In the genomic region with DNA sequence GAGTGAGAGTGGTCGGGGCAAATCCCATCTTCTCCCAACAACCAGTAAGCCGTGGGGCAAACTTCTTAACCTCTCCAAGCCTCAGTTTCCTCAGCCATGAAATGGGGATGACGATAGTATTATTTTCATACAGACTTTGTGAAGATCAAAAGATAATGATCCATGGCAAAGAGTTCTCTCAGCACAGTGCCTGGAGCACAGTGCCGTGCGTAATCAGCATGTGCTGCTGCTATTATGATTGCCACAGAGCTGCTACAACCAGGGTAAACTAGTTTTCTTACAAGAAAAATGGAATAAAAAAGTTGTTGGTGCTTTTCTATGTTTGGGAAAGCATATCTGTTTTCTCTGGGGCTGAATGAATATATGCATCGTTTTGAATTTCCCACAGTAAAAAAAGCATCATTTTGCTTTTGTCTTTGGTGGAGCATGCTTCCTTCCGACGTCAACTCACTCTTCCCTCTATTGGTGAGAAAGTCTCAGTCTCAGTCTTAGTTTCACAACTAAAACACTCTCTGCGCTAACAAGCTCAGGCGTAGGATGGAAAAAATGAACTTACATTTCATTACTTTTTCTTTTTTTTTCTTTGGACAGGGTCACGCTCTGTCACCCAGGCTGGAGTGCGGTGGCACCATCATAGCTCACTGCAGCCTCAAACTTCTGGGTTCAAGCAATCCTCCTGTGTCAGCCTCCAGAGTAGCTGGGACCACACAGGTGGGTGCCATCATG, we compare ENCODE assay signal across 9 cellular contexts. TPM values are rescaled to one million over a fixed set of nuclear protein-coding genes. Genes with fewer than 3 reads are reported as not detected.
A peak's percentile ranks its signal among the peaks of the same experiment; 100 is the strongest.
DNase-seq lines count a peak whose midpoint lies in the region; ATAC-seq and TF ChIP-seq lines count a peak whose summit lies in the region.
"Had no signal": no experiment of that assay in that cellular context is flagged by ENCODE, and none has a peak within 500 bp of the region (broad histone marks: within the 10 kb centered on the region; RNA-seq: fewer than 3 reads in every experiment).

No MANE protein-coding gene starts in this region.

- no peak overlapping the region for H2AFZ ChIP-seq in Karpas-422 (ENCODE audit: low read length)

- H3K4me1 ChIP-seq in Karpas-422 (ENCODE audit: low read length), result peaks cover 13% of the 10 kb centered on the region

- no peaks in the 10 kb centered on the region for H3K9me3 ChIP-seq in T-helper 17 cell (ENCODE audit: control insufficient read depth, low read length, poor library complexity, severe bottlenecking)
- no peaks in the 10 kb centered on the region for H3K9me3 ChIP-seq in Karpas-422 (ENCODE audit: low read length)

- TF ChIP-seq CTCF in nephron progenitor cell (IDR thresholded peaks at IDR 0.05), result no peak

- no peak overlapping the region for H3K4me2 ChIP-seq in Karpas-422 (ENCODE audit: low read depth, low read length, poor library complexity, severe bottlenecking)

- H3K36me3 ChIP-seq in Karpas-422 (ENCODE audit: insufficient read depth, low read length), result no peaks in the 10 kb centered on the region

- no peak overlapping the region for H3K4me3 ChIP-seq in Karpas-422 (ENCODE audit: low read length)

- no peaks in the 10 kb centered on the region for H3K27me3 Mint-ChIP-seq in T-helper 17 cell
- H3K27me3 Mint-ChIP-seq in stimulated activated memory B cell treated with anti-CD40 and anti-IgM and Interleukin-4, amounts not matched to agents 10 μg/mL and 1 μg/mL and 100 μg/mL, for 72 hours, result no peaks in the 10 kb centered on the region
- no peaks in the 10 kb centered on the region for H3K27me3 Mint-ChIP-seq in nephron progenitor cell (ENCODE audit: low read depth, poor library complexity)

- no peak overlapping the region for H3K27ac ChIP-seq in Karpas-422 (ENCODE audit: low read length)

- H3K4me1 Mint-ChIP-seq in T-helper 17 cell (peaks cover 47% of the 10 kb centered on the region), nephron progenitor cell (peaks cover 40% of the 10 kb centered on the region)
- peaks cover 76% of the 10 kb centered on the region for H3K4me1 Mint-ChIP-seq in stimulated activated memory B cell treated with anti-CD40 and anti-IgM and Interleukin-4, amounts not matched to agents 10 μg/mL and 1 μg/mL and 100 μg/mL, for 72 hours

- no peaks in the 10 kb centered on the region for H3K9me3 Mint-ChIP-seq in stimulated activated memory B cell treated with anti-CD40 and anti-IgM and Interleukin-4, amounts not matched to agents 10 μg/mL and 1 μg/mL and 100 μg/mL, for 72 hours
- H3K9me3 Mint-ChIP-seq in nephron progenitor cell, result no peaks in the 10 kb centered on the region

- no peaks in the 10 kb centered on the region for H3K79me2 ChIP-seq in Karpas-422 (ENCODE audit: low read length)

- peak; percentile 48 for ATAC-seq in HG02678 (IDR thresholded peaks at IDR 0.05; ENCODE audit: unreplicated experiment)
- peak; percentile 42 for ATAC-seq in T-helper 17 cell
- peak; percentile 81 for ATAC-seq in stimulated activated memory B cell treated with anti-CD40 and anti-IgM and Interleukin-4, amounts not matched to agents 10 μg/mL and 1 μg/mL and 100 μg/mL, for 72 hours

- H3K27ac Mint-ChIP-seq in T-helper 17 cell (peak overlapping the region; percentile 86), nephron progenitor cell (no peak overlapping the region)
- H3K27ac Mint-ChIP-seq in stimulated activated memory B cell treated with anti-CD40 and anti-IgM and Interleukin-4, amounts not matched to agents 10 μg/mL and 1 μg/mL and 100 μg/mL, for 72 hours, result peak overlapping the region; percentile 83

- no peaks in the 10 kb centered on the region for H3K27me3 ChIP-seq in Karpas-422 (ENCODE audit: low read length)

- H3K9me2 ChIP-seq in Karpas-422 (replicated peaks; ENCODE audit: insufficient read depth, low read length), result no peaks in the 10 kb centered on the region

- H3K4me3 Mint-ChIP-seq in T-helper 17 cell (peak overlapping the region; percentile 68), nephron progenitor cell (no peak overlapping the region)
- H3K4me3 Mint-ChIP-seq in stimulated activated memory B cell treated with anti-CD40 and anti-IgM and Interleukin-4, amounts not matched to agents 10 μg/mL and 1 μg/mL and 100 μg/mL, for 72 hours, result peak overlapping the region; percentile 44

- no peak overlapping the region for H3K9ac ChIP-seq in Karpas-422 (ENCODE audit: low read length)

- H4K20me1 ChIP-seq in Karpas-422 (ENCODE audit: insufficient read depth, low read depth, low read length), result no peaks in the 10 kb centered on the region

- no peaks in the 10 kb centered on the region for H3K36me3 Mint-ChIP-seq in T-helper 17 cell (ENCODE audit: low read depth)
- peaks cover 4% of the 10 kb centered on the region for H3K36me3 Mint-ChIP-seq in stimulated activated memory B cell treated with anti-CD40 and anti-IgM and Interleukin-4, amounts not matched to agents 10 μg/mL and 1 μg/mL and 100 μg/mL, for 72 hours
- no peaks in the 10 kb centered on the region for H3K36me3 Mint-ChIP-seq in nephron progenitor cell (ENCODE audit: low read depth)

- DNase-seq in activated T-cell treated with anti-CD3 and anti-CD28 coated beads for 24 hours (ENCODE audit: low read depth) (peak; percentile 21), T-helper 17 cell (no peak), nephron progenitor cell (no peak), Karpas-422 (no peak), NCI-H146 (lab: John Stamatoyannopoulos, UW) (no peak)
- DNase-seq in activated T-cell treated with anti-CD3 and anti-CD28 coated beads, Interleukin-2, amount 50 U/mL, for 1 hour, result no peak
- DNase-seq: GOT3 had no signal

RNA-seq across cellular contexts. Expression of a gene that starts 37.2 kb away (rescaled TPM):
- 1 to 10 TPM; 8.0 to 8.2 TPM for total RNA-seq in T-helper 17 cell
- 0.26 and 0.51 TPM in 2 replicates for total RNA-seq in Karpas-422 (2014; rRNA removed; shearing (Covaris generic); ENCODE audit: low replicate concordance)
